8 cellular contexts compared by ENCODE assay signal in the genomic region with DNA sequence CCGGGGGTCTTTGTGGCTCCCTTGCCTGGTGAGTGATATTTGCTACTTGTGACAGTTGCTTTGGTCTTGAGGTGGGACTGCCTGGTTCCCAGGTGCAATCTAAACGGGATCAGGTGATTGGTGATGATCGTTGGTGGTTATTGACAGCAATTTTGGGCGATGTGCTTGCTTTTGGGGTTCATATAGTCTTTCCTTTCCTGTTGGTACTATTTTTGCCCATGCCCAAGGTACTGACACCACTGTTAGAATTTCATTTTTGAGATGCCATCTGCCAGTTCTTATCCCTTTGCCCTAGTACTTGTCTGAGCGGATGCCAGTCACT. TPM values are rescaled to one million over a fixed set of nuclear protein-coding genes. Genes with fewer than 3 reads are reported as not detected.
DNase-seq lines count a peak whose midpoint lies in the region; ATAC-seq, FAIRE-seq and TF ChIP-seq lines count a peak whose summit lies in the region.

No MANE protein-coding gene starts in this region.

- TF ChIP-seq CTCF in 22Rv1 (IDR thresholded peaks at IDR 0.05) (no peak), breast epithelium (IDR thresholded peaks at IDR 0.05) (no peak), mesothelial cell of epicardium (IDR thresholded peaks at IDR 0.05; ENCODE audit: unreplicated experiment) (no peak)

- peak overlapping the region; percentile 79 for H3K27ac Mint-ChIP-seq in mesothelial cell of epicardium

- no peak for DNase-seq in breast epithelium (ENCODE audit: low spot score in 2 of 2)
- DNase-seq in mesothelial cell of epicardium (ENCODE audit: low spot score in 2 of 2, unreplicated experiment in 2 of 2): no peak
- no peak for DNase-seq in RCC 7860 (ENCODE audit: low spot score)
- no peak for DNase-seq in Kasumi-1 (lab: John Stamatoyannopoulos, UW)
- DNase-seq in activated CD4-positive, CD25-positive, alpha-beta regulatory T cell treated with anti-CD3 and anti-CD28 coated beads, Interleukin-2, amount 50 U/mL, for 72 hours: no peak

- H3K9me3 ChIP-seq in HUES64 (ENCODE audit: insufficient read depth, low read depth, low read length): no peaks in the 10 kb centered on the region
- H3K9me3 ChIP-seq in breast epithelium: no peaks in the 10 kb centered on the region

- H3K27me3 Mint-ChIP-seq in mesothelial cell of epicardium (ENCODE audit: low read depth): no peaks in the 10 kb centered on the region

- H3K36me3 ChIP-seq in HUES64 (ENCODE audit: insufficient read depth, low read length) (no peaks in the 10 kb centered on the region), breast epithelium (no peaks in the 10 kb centered on the region)

- peak overlapping the region; percentile 64 for H3K9ac ChIP-seq in HUES64 (ENCODE audit: low read depth, low read length)

- peak overlapping the region; percentile 90 for H3K4me3 Mint-ChIP-seq in mesothelial cell of epicardium

- peaks cover 13% of the 10 kb centered on the region for H3K9me3 Mint-ChIP-seq in mesothelial cell of epicardium

- ATAC-seq in GM18505 (IDR thresholded peaks at IDR 0.05; ENCODE audit: unreplicated experiment): no peak

- no peak for TF ChIP-seq POLR2A in breast epithelium (IDR thresholded peaks at IDR 0.05)
- TF ChIP-seq POLR2A in GM18505 (IDR thresholded peaks at IDR 0.05; ENCODE audit: borderline replicate concordance, extremely low read depth, insufficient read depth, insufficient read length): no peak

- no peak for FAIRE-seq in RCC 7860 (lab: Jason Lieb, UNC)

- H3K4me1 Mint-ChIP-seq in mesothelial cell of epicardium: peaks cover 16% of the 10 kb centered on the region

- H3K4me3 ChIP-seq in HUES64 (ENCODE audit: low read length): peak overlapping the region; percentile 83
- peak overlapping the region; percentile 68 to 95 (median 84) for H3K4me3 ChIP-seq in breast epithelium

- no peaks in the 10 kb centered on the region for H3K27me3 ChIP-seq in HUES64 (ENCODE audit: insufficient read depth, low read length)
- H3K27me3 ChIP-seq in breast epithelium: no peaks in the 10 kb centered on the region

- 17% methylated on average over 5 of the region's 5 CpGs for WGBS in HUES64

- peak overlapping the region; percentile 90 for H3K27ac ChIP-seq in 22Rv1
- no peak overlapping the region for H3K27ac ChIP-seq in HUES64 (ENCODE audit: low read depth, low read length)
- H3K27ac ChIP-seq in breast epithelium: peak overlapping the region; percentile 86 to 88

- H3K4me1 ChIP-seq in HUES64 (ENCODE audit: insufficient read depth, low read length) (peaks cover 6% of the 10 kb centered on the region), breast epithelium (no peaks in the 10 kb centered on the region)

- intact Hi-C loops in breast epithelium (cut with DNase I; ENCODE audit: low total_unique reads): no loop called here

- peaks cover 2% of the 10 kb centered on the region for H3K36me3 Mint-ChIP-seq in mesothelial cell of epicardium

RNA-seq across cellular contexts. Expression of gene WDR7, which starts 0.6 kb away (rescaled TPM):
- polyA plus RNA-seq in HUES64 (2013, experiment 1 of 2): 7.3 TPM
- 6.9 TPM for polyA plus RNA-seq in HUES64 (2013, experiment 2 of 2)
- total RNA-seq in breast epithelium: 10 to 100 TPM; 28.3 to 32.6 (median 31.1) TPM
- total RNA-seq in mesothelial cell of epicardium: 22.8 to 28.0 TPM (median 27.4 TPM) in 3 replicates

RNA-seq across cellular contexts. Expression of gene TXNL1, which starts 13.3 kb away (rescaled TPM):
- 92.2 TPM for polyA plus RNA-seq in HUES64 (2013, experiment 1 of 2)
- 105 TPM for polyA plus RNA-seq in HUES64 (2013, experiment 2 of 2)
- total RNA-seq in breast epithelium: 10 to 100 TPM; 35.4 to 47.0 (median 45.5) TPM
- total RNA-seq in mesothelial cell of epicardium: 75.9 to 77.3 TPM (median 76.9 TPM) in 3 replicates
